In genomic region chrX:31331928-31332327, GRCh38 we compare ENCODE assay signal across 1 cellular context.
TF ChIP-seq lines count a peak whose summit lies in the region.

No MANE protein-coding gene starts in this region.

TF ChIP-seq in H1, 55 proteins besides CTCF, POLR2A, EP300 and RAD21 (continued from another document):
- TF ChIP-seq ATF2 (IDR thresholded peaks at IDR 0.05; ENCODE audit: low read length), result no peak
- no peak for TF ChIP-seq TAF1 (IDR thresholded peaks at IDR 0.05; ENCODE audit: low read depth, low read length)
